ENCODE assay signal across 8 cellular contexts in the genomic region with DNA sequence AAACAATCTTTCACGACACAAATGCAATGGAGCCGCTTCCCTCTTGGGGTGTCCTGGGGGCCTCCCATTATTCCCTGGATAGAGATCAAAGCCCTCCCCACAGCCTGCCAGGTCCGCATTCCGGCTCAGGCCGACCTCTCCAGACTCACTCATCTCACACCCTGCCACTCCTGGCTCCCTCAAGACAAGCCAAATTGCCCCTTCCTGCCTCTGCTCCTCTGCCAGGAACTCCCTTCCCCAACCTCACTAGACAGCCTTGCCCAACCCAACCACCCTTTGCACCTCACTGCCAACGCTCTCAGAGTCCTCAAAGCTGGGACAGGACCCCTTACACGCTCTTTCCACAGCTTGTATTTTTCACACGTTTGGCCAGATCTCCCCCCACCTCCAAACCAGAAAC. TPM values are rescaled to one million over a fixed set of nuclear protein-coding genes. Genes with fewer than 3 reads are reported as not detected.
DNase-seq lines count a peak whose midpoint lies in the region; ATAC-seq and TF ChIP-seq lines count a peak whose summit lies in the region.

No MANE protein-coding gene starts in this region.

- H3K27me3 Mint-ChIP-seq in CD14-positive monocyte (ENCODE audit: low read depth in 3 of 3): peaks cover 0 to 4% (median 0%) of the 10 kb centered on the region in 3 donors

- peaks cover 29% of the 10 kb centered on the region for H3K4me1 Mint-ChIP-seq in CD14-positive monocyte

- H4K20me1 ChIP-seq in osteoblast (ENCODE audit: insufficient read depth, low read length): peaks cover 38% of the 10 kb centered on the region

- H3K36me3 ChIP-seq in Peyer's patch (peaks cover 0 to 8% (median 0%) of the 10 kb centered on the region in 3 donors), endocrine pancreas (ENCODE audit: control insufficient read depth, insufficient read depth, low read length) (no peaks in the 10 kb centered on the region), osteoblast (ENCODE audit: insufficient read depth, low read length) (no peaks in the 10 kb centered on the region)

- TF ChIP-seq CTCF in CD14-positive monocyte (IDR thresholded peaks at IDR 0.05) (no peak), Peyer's patch (IDR thresholded peaks at IDR 0.05) (no peak), osteoblast (IDR thresholded peaks at IDR 0.05; ENCODE audit: extremely low read depth, low read depth, low read length) (no peak)

- H3K27me3 ChIP-seq in Peyer's patch: no peaks in the 10 kb centered on the region
- no peaks in the 10 kb centered on the region for H3K27me3 ChIP-seq in endocrine pancreas (ENCODE audit: control insufficient read depth, insufficient read depth, low read length)
- H3K27me3 ChIP-seq in osteoblast (ENCODE audit: insufficient read depth, low read length): no peaks in the 10 kb centered on the region

- peak overlapping the region; percentile 96 for H3K4me2 ChIP-seq in osteoblast (ENCODE audit: insufficient read depth, low read length)

- H3K9me3 ChIP-seq in Peyer's patch (no peaks in the 10 kb centered on the region), endocrine pancreas (ENCODE audit: control insufficient read depth, low read length) (no peaks in the 10 kb centered on the region), osteoblast (ENCODE audit: low read depth, low read length) (no peaks in the 10 kb centered on the region)

- peaks cover 47% of the 10 kb centered on the region for H3K79me2 ChIP-seq in osteoblast (ENCODE audit: insufficient read depth, low read length)

- H3K4me1 ChIP-seq in Peyer's patch (peaks cover 0 to 49% (median 23%) of the 10 kb centered on the region in 4 donors), endocrine pancreas (ENCODE audit: control insufficient read depth, insufficient read depth, low read length) (no peaks in the 10 kb centered on the region), osteoblast (ENCODE audit: insufficient read depth, low read length) (peaks cover 10% of the 10 kb centered on the region)

- peaks cover 0 to 1% (median 0%) of the 10 kb centered on the region in 7 donors for H3K9me3 Mint-ChIP-seq in CD14-positive monocyte

- intact Hi-C loops in CD14-positive monocyte (cut with micrococcal nuclease): loop anchor here in 1 of 2 donors (1.0 kb wide), 1 partner anchor 7 kb away; no protein-coding TSS in a partner anchor

- peak overlapping the region; percentile 80 to 99 (median 89) for H3K4me3 ChIP-seq in Peyer's patch
- H3K4me3 ChIP-seq in endocrine pancreas (ENCODE audit: control insufficient read depth, insufficient read depth, low read length): no peak overlapping the region
- peak overlapping the region; percentile 94 for H3K4me3 ChIP-seq in osteoblast (ENCODE audit: insufficient read depth, low read length)

- H2AFZ ChIP-seq in osteoblast (ENCODE audit: low read length): no peak overlapping the region

- peak; percentile 45 for DNase-seq in CD14-positive monocyte (ENCODE audit: low spot score)
- DNase-seq in Peyer's patch: no peak
- DNase-seq in osteoblast (ENCODE audit: insufficient read length, low spot score, missing footprints): peak; percentile 92
- DNase-seq in NCI-H2081 (lab: John Stamatoyannopoulos, UW): no peak
- no peak for DNase-seq in NCI-H226
- DNase-seq in DMS114 treated with DMSO at 0.1 percent for 48 hours (lab: John Stamatoyannopoulos, UW; ENCODE audit: unreplicated experiment): no peak

- H3K36me3 Mint-ChIP-seq in CD14-positive monocyte: peaks cover 16 to 23% of the 10 kb centered on the region in 2 donors

- peak overlapping the region; percentile 76 to 97 (median 91) for H3K27ac Mint-ChIP-seq in CD14-positive monocyte

- H3K4me3 Mint-ChIP-seq in CD14-positive monocyte: peak overlapping the region; percentile 100

- no peak for ATAC-seq in HG02642 (IDR thresholded peaks at IDR 0.05; ENCODE audit: poor library complexity, unreplicated experiment)

- no peak for TF ChIP-seq POLR2A in Peyer's patch (IDR thresholded peaks at IDR 0.05)

- H3K9ac ChIP-seq in endocrine pancreas (ENCODE audit: control insufficient read depth, insufficient read depth, low read length): peak overlapping the region; percentile 8

- H3K27ac ChIP-seq in Peyer's patch (peak overlapping the region; percentile 79 to 95 (median 89)), osteoblast (ENCODE audit: low read depth, low read length) (no peak overlapping the region)

RNA-seq across cellular contexts. Expression of a gene that starts 1.5 kb away (rescaled TPM):
- 10 to 100 TPM; 69.8 to 79.0 TPM for polyA plus RNA-seq in CD14-positive monocyte
- total RNA-seq in Peyer's patch (10 to 100 TPM; 52.0 to 95.9 (median 68.4) TPM), osteoblast (49.5 and 52.5 TPM in 2 replicates)

RNA-seq across cellular contexts. Expression of a gene that starts 20.4 kb away (rescaled TPM):
- polyA plus RNA-seq in CD14-positive monocyte: under 1 TPM; 0.51 to 0.67 TPM
- total RNA-seq in Peyer's patch: 10 to 100 TPM; 10.3 to 18.2 (median 14.8) TPM
- 6.9 and 11.5 TPM in 2 replicates for total RNA-seq in osteoblast

RNA-seq across cellular contexts. Expression of a gene that starts 21.4 kb away (rescaled TPM):
- polyA plus RNA-seq in CD14-positive monocyte: 1 to 10 TPM; 2.7 to 3.2 TPM
- total RNA-seq in Peyer's patch (10 to 100 TPM; 18.2 to 33.3 (median 23.8) TPM), osteoblast (3.3 and 3.8 TPM in 2 replicates)

RNA-seq across cellular contexts. Expression of a gene that starts 21.4 kb away (rescaled TPM):
- polyA plus RNA-seq in CD14-positive monocyte: 10 to 100 TPM; 11.9 to 15.4 TPM
- 10 to 100 TPM; 45.4 to 62.6 (median 57.0) TPM for total RNA-seq in Peyer's patch
- total RNA-seq in osteoblast: 55.7 and 70.6 TPM in 2 replicates

RNA-seq across cellular contexts. Expression of a gene that starts 35.5 kb away (rescaled TPM):
- 1 to 10 TPM; 2.8 to 3.0 TPM for polyA plus RNA-seq in CD14-positive monocyte
- total RNA-seq in Peyer's patch: 100 to 1,000 TPM in 1 of 4 donors, 10 to 100 TPM in 3; 47.0 to 101 (median 57.2) TPM
- 8.5 and 9.4 TPM in 2 replicates for total RNA-seq in osteoblast

Comparison
In these comparisons a context has a peak if more than half of its experiments do, and no peak if none do; other contexts are left out.
1. DNase-seq: peak in CD14-positive monocyte (single experiment) and osteoblast (single experiment); none in Peyer's patch (0 of 3), NCI-H2081 (0 of 2), NCI-H226 (single experiment) and DMS114 treated with DMSO at 0.1 percent for 48 hours (single experiment).